In the genomic region with DNA sequence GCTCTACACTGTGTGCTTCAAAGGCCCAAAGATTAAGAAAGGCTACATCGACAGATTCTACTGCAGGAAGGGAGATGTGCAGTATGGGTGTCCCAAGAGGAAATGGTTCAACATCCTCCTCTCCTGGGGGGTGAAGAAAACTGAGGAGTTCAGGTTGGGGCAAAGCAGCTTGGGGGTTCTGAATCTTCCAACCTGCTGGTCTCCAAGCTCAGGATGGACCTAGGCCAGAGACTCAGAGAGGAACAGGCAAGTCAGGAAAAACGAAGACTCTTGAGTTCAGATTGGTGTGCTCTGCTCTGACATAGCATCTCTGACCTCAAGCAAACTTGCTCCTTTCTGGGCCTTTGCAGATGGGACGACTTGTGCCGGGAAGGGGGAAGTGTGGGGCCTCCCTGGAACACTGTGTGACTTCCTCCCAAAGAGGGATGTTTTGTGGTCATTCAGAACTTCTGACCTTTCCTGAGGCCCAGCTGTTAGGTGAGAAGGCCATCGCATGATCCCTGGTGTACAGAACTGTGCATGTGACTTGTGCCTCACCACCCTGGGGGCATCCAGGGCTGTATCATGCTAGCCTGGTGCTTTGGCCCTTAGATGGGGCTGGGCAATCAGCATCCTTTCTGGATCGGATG, we compare ENCODE assay signal across 13 cellular contexts. TPM values are rescaled to one million over a fixed set of nuclear protein-coding genes. Genes with fewer than 3 reads are reported as not detected.
DNase-seq lines count a peak whose midpoint lies in the region; ATAC-seq and TF ChIP-seq lines count a peak whose summit lies in the region.
"Had no signal": no experiment of that assay in that cellular context is flagged by ENCODE, and none has a peak within 500 bp of the region (broad histone marks: within the 10 kb centered on the region; RNA-seq: fewer than 3 reads in every experiment).

No MANE protein-coding gene starts in this region.

- TF ChIP-seq POLR2A in testis (IDR thresholded peaks at IDR 0.05) = no peak

- no peaks in the 10 kb centered on the region for H3K9me3 Mint-ChIP-seq in nephron
- H3K9me3 Mint-ChIP-seq in activated T-cell treated with anti-CD3 and anti-CD28 coated beads, Interleukin-2, amount 50 U/mL, for 72 hours = no peaks in the 10 kb centered on the region
- H3K9me3 Mint-ChIP-seq: activated naive CD4-positive, alpha-beta T cell treated with anti-CD3 and anti-CD28 coated beads for 36 hours; HFFc6 had no signal

- no peak overlapping the region for H3K4me3 Mint-ChIP-seq in nephron
- H3K4me3 Mint-ChIP-seq in activated T-cell treated with anti-CD3 and anti-CD28 coated beads, Interleukin-2, amount 50 U/mL, for 72 hours = no peak overlapping the region
- H3K4me3 Mint-ChIP-seq: activated naive CD4-positive, alpha-beta T cell treated with anti-CD3 and anti-CD28 coated beads for 36 hours; HFFc6 had no signal

- peaks cover 19% of the 10 kb centered on the region for H3K27me3 Mint-ChIP-seq in nephron (ENCODE audit: low read depth)
- H3K27me3 Mint-ChIP-seq in activated T-cell treated with anti-CD3 and anti-CD28 coated beads, Interleukin-2, amount 50 U/mL, for 72 hours (ENCODE audit: low read depth) = no peaks in the 10 kb centered on the region

- no peak overlapping the region for H3K4me3 ChIP-seq in testis

- H3K27me3 ChIP-seq in testis = no peaks in the 10 kb centered on the region
- H3K27me3 ChIP-seq: left lung had no signal

- peaks cover 50% of the 10 kb centered on the region for H3K4me1 Mint-ChIP-seq in nephron
- no peaks in the 10 kb centered on the region for H3K4me1 Mint-ChIP-seq in activated T-cell treated with anti-CD3 and anti-CD28 coated beads, Interleukin-2, amount 50 U/mL, for 72 hours (ENCODE audit: low read depth)

- H3K36me3 Mint-ChIP-seq in nephron (ENCODE audit: low read depth) = no peaks in the 10 kb centered on the region
- H3K36me3 Mint-ChIP-seq in activated T-cell treated with anti-CD3 and anti-CD28 coated beads, Interleukin-2, amount 50 U/mL, for 72 hours (ENCODE audit: insufficient read depth in 2 of 2) = no peaks in the 10 kb centered on the region

- in situ Hi-C loops in SK-MEL-5 (cut with HindIII; ENCODE audit: low pct_unique_long_range_greater_than_20kb, low sequenced_read_pairs) = no loop called here

- H3K27ac ChIP-seq in testis = peak overlapping the region; percentile 23 to 68
- H3K27ac ChIP-seq: KMS-11 had no signal

- H3K9me3 ChIP-seq in testis = no peaks in the 10 kb centered on the region
- H3K9me3 ChIP-seq: left lung had no signal

- H3K4me1 ChIP-seq in testis = peaks cover 56% of the 10 kb centered on the region

- H3K27ac Mint-ChIP-seq in nephron = peak overlapping the region in 2 of 3 experiments; percentile 54 to 85
- no peak overlapping the region for H3K27ac Mint-ChIP-seq in activated T-cell treated with anti-CD3 and anti-CD28 coated beads, Interleukin-2, amount 50 U/mL, for 72 hours
- H3K27ac Mint-ChIP-seq: activated naive CD4-positive, alpha-beta T cell treated with anti-CD3 and anti-CD28 coated beads for 36 hours; HFFc6 had no signal

- no peak for ATAC-seq in activated T-cell treated with anti-CD3 and anti-CD28 coated beads, Interleukin-2, amount 50 U/mL, for 72 hours (replicated peaks in 1 of 2)
- ATAC-seq in GM21717 (IDR thresholded peaks at IDR 0.05; ENCODE audit: unreplicated experiment) = no peak
- ATAC-seq: left lung had no signal

- peak; percentile 82 for DNase-seq in SK-MEL-5 (ENCODE audit: low read depth, low spot score)
- DNase-seq in foreskin melanocyte = peak; percentile 98
- peak; percentile 83 for DNase-seq in testis
- no peak for DNase-seq in activated T-cell treated with anti-CD3 and anti-CD28 coated beads, Interleukin-2, amount 50 U/mL, for 72 hours
- DNase-seq in activated T-cell treated with anti-CD3 and anti-CD28 coated beads, Interleukin-2, amount 50 U/mL, for 1 hour = no peak
- DNase-seq in stimulated activated CD4-positive, alpha-beta T cell treated with anti-CD3 and anti-CD28 coated beads, Interleukin-4, amount 100 ng/mL, for 4 hours = no peak
- DNase-seq: activated naive CD4-positive, alpha-beta T cell treated with anti-CD3 and anti-CD28 coated beads for 36 hours; HFFc6 had no signal

- 26 to 37% methylated on average over 4 to 6 of the region's 6 CpGs for WGBS in testis, 2 donors

- TF ChIP-seq CTCF in nephron (IDR thresholded peaks at IDR 0.05; ENCODE audit: unreplicated experiment in 3 of 3) (no peak), testis (IDR thresholded peaks at IDR 0.05) (no peak)

- intact Hi-C loops in testis (cut with DNase I; ENCODE audit: low total_unique reads) = no loop called here

- H3K36me3 ChIP-seq in testis (ENCODE audit: low read depth, missing control alignments) = no peaks in the 10 kb centered on the region
- H3K36me3 ChIP-seq: left lung had no signal

RNA-seq across cellular contexts. Expression of gene DAAM2, which starts 31.1 kb away (rescaled TPM):
- total RNA-seq in SK-MEL-5 (2014; rRNA removed; shearing (Covaris generic)) = 11.7 and 13.7 TPM in 2 replicates
- 22.8 and 30.3 TPM in 2 replicates for polyA plus RNA-seq in SK-MEL-5 (2015; cell fraction: cytosol; rRNA removed)
- 31.3 and 35.3 TPM in 2 replicates for polyA plus RNA-seq in SK-MEL-5 (2015; cell fraction: nucleus; rRNA removed)
- total RNA-seq in testis = 10 to 100 TPM; 64.5 to 66.1 TPM
- 37.4 TPM for polyA plus RNA-seq in testis (ENCODE audit: insufficient read depth, low read depth, low replicate concordance)
- not detected for total RNA-seq in activated T-cell treated with anti-CD3 and anti-CD28 coated beads, Interleukin-2, amount 50 U/mL, for 72 hours
- total RNA-seq: activated naive CD4-positive, alpha-beta T cell treated with anti-CD3 and anti-CD28 coated beads for 36 hours; T-helper 1 cell treated with Interleukin-12 subunit alpha and Interleukin-12 subunit beta and Interleukin-4 antibody, amounts not matched to agents 30 ng/mL and 1 ng/mL, for 36 hours had no signal

Comparison
In these comparisons a context has a peak if more than half of its experiments do, and no peak if none do; other contexts are left out.
1. DNase-seq: peak in SK-MEL-5 (single experiment), foreskin melanocyte (single experiment) and testis (single experiment); none in activated T-cell treated with anti-CD3 and anti-CD28 coated beads, Interleukin-2, amount 50 U/mL, for 72 hours (0 of 2), activated T-cell treated with anti-CD3 and anti-CD28 coated beads, Interleukin-2, amount 50 U/mL, for 1 hour (single experiment) and stimulated activated CD4-positive, alpha-beta T cell treated with anti-CD3 and anti-CD28 coated beads, Interleukin-4, amount 100 ng/mL, for 4 hours (0 of 2).
2. RNA of gene DAAM2, which starts 31.1 kb away (total RNA-seq): 64.5 to 66.1 TPM in testis and 11.7 to 13.7 TPM in SK-MEL-5; not detected in activated T-cell treated with anti-CD3 and anti-CD28 coated beads, Interleukin-2, amount 50 U/mL, for 72 hours; every median in the first group is over 10 times any median in the second.